ENCODE assay signal across 15 cellular contexts in the genomic region with DNA sequence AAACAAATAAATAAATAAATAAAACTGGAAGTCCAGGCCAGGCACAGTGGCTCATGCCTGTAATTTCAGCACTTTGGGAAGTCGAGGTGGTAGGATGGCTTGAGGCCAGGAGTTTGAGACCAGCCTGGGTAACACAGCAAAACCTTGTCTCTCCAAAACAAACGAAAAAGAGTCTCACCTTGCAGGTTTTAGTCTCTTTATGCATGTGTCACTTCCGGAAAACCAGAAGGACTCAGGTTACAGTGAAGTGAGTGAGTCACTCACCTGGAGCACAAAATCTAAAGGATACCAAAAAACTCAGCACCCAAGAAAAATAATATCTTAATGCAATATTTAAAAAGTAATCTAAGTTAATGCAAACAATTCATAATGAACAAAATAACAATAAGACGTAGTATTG. TPM values are rescaled to one million over a fixed set of nuclear protein-coding genes. Genes with fewer than 3 reads are reported as not detected.
"Had no signal": no experiment of that assay in that cellular context is flagged by ENCODE, and none has a peak within 500 bp of the region (broad histone marks: within the 10 kb centered on the region; RNA-seq: fewer than 3 reads in every experiment).

No MANE protein-coding gene starts in this region.

- H3K9me3 Mint-ChIP-seq: activated CD4-positive, alpha-beta T cell treated with anti-CD3 and anti-CD28 coated beads, Interleukin-2, amount 10 ng/mL, durations not matched to agents 7 days and 5 days; activated naive CD4-positive, alpha-beta T cell treated with anti-CD3 and anti-CD28 coated beads for 36 hours; activated T-helper 17 cell treated with anti-CD3 and anti-CD28 coated beads, Interleukin-2, amount 50 U/mL, for 72 hours; mesothelial cell of epicardium; stimulated activated naive CD8-positive, alpha-beta T cell treated with anti-CD3 and anti-CD28 coated beads, Interleukin-15, amount 100 ng/mL, for 72 hours had no signal

- FAIRE-seq: endothelial cell of umbilical vein had no signal

- H3K27ac ChIP-seq: coronary artery, gastroesophageal sphincter, parathyroid adenoma, testis had no signal

- ATAC-seq: activated T-helper 17 cell treated with anti-CD3 and anti-CD28 coated beads, Interleukin-2, amount 50 U/mL, for 72 hours; gastroesophageal sphincter; stimulated activated naive CD8-positive, alpha-beta T cell treated with anti-CD3 and anti-CD28 coated beads, Interleukin-15, amount 100 ng/mL, for 72 hours had no signal

- H3K4me3 Mint-ChIP-seq: activated CD4-positive, alpha-beta T cell treated with anti-CD3 and anti-CD28 coated beads, Interleukin-2, amount 10 ng/mL, durations not matched to agents 7 days and 5 days; activated naive CD4-positive, alpha-beta T cell treated with anti-CD3 and anti-CD28 coated beads for 36 hours; activated T-helper 17 cell treated with anti-CD3 and anti-CD28 coated beads, Interleukin-2, amount 50 U/mL, for 72 hours; mesothelial cell of epicardium; stimulated activated naive CD8-positive, alpha-beta T cell treated with anti-CD3 and anti-CD28 coated beads, Interleukin-15, amount 100 ng/mL, for 72 hours had no signal

- H3K4me1 ChIP-seq: gastroesophageal sphincter, parathyroid adenoma, testis had no signal

- H3K36me3 ChIP-seq: gastroesophageal sphincter had no signal

- H3K4me1 Mint-ChIP-seq: activated CD4-positive, alpha-beta T cell treated with anti-CD3 and anti-CD28 coated beads, Interleukin-2, amount 10 ng/mL, durations not matched to agents 7 days and 5 days; activated T-helper 17 cell treated with anti-CD3 and anti-CD28 coated beads, Interleukin-2, amount 50 U/mL, for 72 hours; stimulated activated naive CD8-positive, alpha-beta T cell treated with anti-CD3 and anti-CD28 coated beads, Interleukin-15, amount 100 ng/mL, for 72 hours had no signal

- H3K36me3 Mint-ChIP-seq: mesothelial cell of epicardium had no signal

- H3K27me3 ChIP-seq: testis had no signal

- H3K4me3 ChIP-seq: coronary artery, gastroesophageal sphincter, testis had no signal

- H3K9me3 ChIP-seq: gastroesophageal sphincter, testis had no signal

- H3K27ac Mint-ChIP-seq: activated CD4-positive, alpha-beta T cell treated with anti-CD3 and anti-CD28 coated beads, Interleukin-2, amount 10 ng/mL, durations not matched to agents 7 days and 5 days; activated naive CD4-positive, alpha-beta T cell treated with anti-CD3 and anti-CD28 coated beads for 36 hours; activated T-helper 17 cell treated with anti-CD3 and anti-CD28 coated beads, Interleukin-2, amount 50 U/mL, for 72 hours; mesothelial cell of epicardium; stimulated activated naive CD8-positive, alpha-beta T cell treated with anti-CD3 and anti-CD28 coated beads, Interleukin-15, amount 100 ng/mL, for 72 hours had no signal

- H3K27me3 Mint-ChIP-seq: activated CD4-positive, alpha-beta T cell treated with anti-CD3 and anti-CD28 coated beads, Interleukin-2, amount 10 ng/mL, durations not matched to agents 7 days and 5 days; stimulated activated naive CD8-positive, alpha-beta T cell treated with anti-CD3 and anti-CD28 coated beads, Interleukin-15, amount 100 ng/mL, for 72 hours had no signal

- DNase-seq: activated CD4-positive, alpha-beta T cell treated with anti-CD3 and anti-CD28 coated beads, Interleukin-2, amount 10 ng/mL, durations not matched to agents 7 days and 5 days; activated CD4-positive, CD25-positive, alpha-beta regulatory T cell; activated naive CD4-positive, alpha-beta T cell treated with anti-CD3 and anti-CD28 coated beads for 36 hours; activated T-cell treated with anti-CD3 and anti-CD28 coated beads for 4 hours; caudate nucleus; effector CD4-positive, alpha-beta T cell; stimulated activated CD4-positive, alpha-beta T cell treated with anti-CD3 and anti-CD28 coated beads, Interleukin-4, amount 100 ng/mL, for 4 hours; stimulated activated naive CD8-positive, alpha-beta T cell treated with anti-CD3 and anti-CD28 coated beads, Interleukin-15, amount 100 ng/mL, for 72 hours; testis had no signal

RNA-seq across cellular contexts. Expression of a gene that starts 20.1 kb away (rescaled TPM):
- polyA plus RNA-seq: endothelial cell of umbilical vein had no signal
